Comparison of ENCODE assay signal across 14 cellular contexts in the genomic region with DNA sequence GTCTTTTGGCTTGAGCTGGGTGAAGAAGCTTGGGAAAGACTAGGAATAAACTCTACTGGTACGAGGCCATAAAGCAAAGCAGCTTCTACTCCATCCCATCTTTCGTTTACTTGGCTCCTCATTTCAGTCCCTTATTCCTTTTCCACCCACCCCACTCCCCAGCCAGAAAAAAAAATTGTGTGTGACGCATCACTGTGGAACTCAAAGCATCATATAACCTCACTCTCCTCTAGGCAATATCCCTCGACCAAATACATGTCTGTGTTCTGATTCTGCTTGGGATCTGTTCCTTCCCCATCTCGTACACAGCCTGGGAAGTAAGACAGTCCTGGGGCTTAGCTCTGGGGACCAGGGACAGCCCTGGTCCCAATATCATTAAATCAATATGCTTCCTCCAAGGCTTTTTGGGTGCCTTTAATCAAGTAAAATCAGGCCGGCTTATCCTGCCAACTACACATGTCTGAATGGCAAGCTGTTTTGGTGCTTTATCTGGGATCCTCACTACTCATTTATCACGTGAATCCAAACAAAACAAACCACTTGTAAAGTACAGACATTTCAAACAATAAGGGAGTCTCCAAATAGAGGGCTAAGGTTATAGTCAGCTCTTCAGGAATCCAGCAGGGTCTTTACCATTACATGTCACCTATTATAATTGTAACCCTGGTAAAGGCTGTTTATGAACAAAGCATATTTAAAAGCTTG. TPM values are rescaled to one million over a fixed set of nuclear protein-coding genes. Genes with fewer than 3 reads are reported as not detected.
DNase-seq lines count a peak whose midpoint lies in the region; FAIRE-seq and TF ChIP-seq lines count a peak whose summit lies in the region.
"Had no signal": no experiment of that assay in that cellular context is flagged by ENCODE, and none has a peak within 500 bp of the region (broad histone marks: within the 10 kb centered on the region; RNA-seq: fewer than 3 reads in every experiment).

No MANE protein-coding gene starts in this region.

- intact Hi-C loops in testis (cut with DNase I; ENCODE audit: low total_unique reads) = no loop called here

- H3K4me1 ChIP-seq in astrocyte (ENCODE audit: insufficient read depth, low read length) = peaks cover 28% of the 10 kb centered on the region
- peaks cover 33% of the 10 kb centered on the region for H3K4me1 ChIP-seq in effector memory CD4-positive, alpha-beta T cell (ENCODE audit: control insufficient read depth, insufficient read depth, low read length, poor library complexity, severe bottlenecking)
- no peaks in the 10 kb centered on the region for H3K4me1 ChIP-seq in testis

- peaks cover 53% of the 10 kb centered on the region for H3K4me1 Mint-ChIP-seq in astrocyte (ENCODE audit: low read depth, unreplicated experiment)

- no peak for TF ChIP-seq POLR2A in testis (IDR thresholded peaks at IDR 0.05)

- H3K4me3 Mint-ChIP-seq in astrocyte (ENCODE audit: unreplicated experiment) = peak overlapping the region; percentile 40
- H3K4me3 Mint-ChIP-seq: neural crest cell had no signal

- TF ChIP-seq CTCF in astrocyte (IDR thresholded peaks at IDR 0.05; ENCODE audit: insufficient read depth, low read depth, low read length) (no peak), testis (IDR thresholded peaks at IDR 0.05) (no peak)

- H3K79me2 ChIP-seq in astrocyte (ENCODE audit: insufficient read depth, low read length) = no peaks in the 10 kb centered on the region

- H3K27me3 Mint-ChIP-seq in astrocyte (ENCODE audit: low read depth, unreplicated experiment) = no peaks in the 10 kb centered on the region

- H3K27me3 ChIP-seq in astrocyte (ENCODE audit: insufficient read depth, low read length) = no peaks in the 10 kb centered on the region
- H3K27me3 ChIP-seq in effector memory CD4-positive, alpha-beta T cell (replicated peaks; ENCODE audit: control insufficient read depth, insufficient read depth, low read length, poor library complexity, severe bottlenecking) = no peaks in the 10 kb centered on the region
- H3K27me3 ChIP-seq in testis = no peaks in the 10 kb centered on the region
- H3K27me3 ChIP-seq: esophagus muscularis mucosa had no signal

- FAIRE-seq in astrocyte (lab: Jason Lieb, UNC) = peak; percentile 88

- peak overlapping the region; percentile 59 for H3K9ac ChIP-seq in astrocyte (ENCODE audit: low read length)

- peak overlapping the region; percentile 14 for H2AFZ ChIP-seq in astrocyte (ENCODE audit: low read depth, low read length)

- peak overlapping the region; percentile 78 for H3K27ac ChIP-seq in astrocyte (ENCODE audit: low read depth, low read length)
- H3K27ac ChIP-seq in effector memory CD4-positive, alpha-beta T cell (ENCODE audit: insufficient read depth, low read length, poor library complexity, severe bottlenecking) = no peak overlapping the region
- no peak overlapping the region for H3K27ac ChIP-seq in testis
- H3K27ac ChIP-seq: esophagus muscularis mucosa had no signal

- peak overlapping the region; percentile 96 for H3K27ac Mint-ChIP-seq in astrocyte (ENCODE audit: unreplicated experiment)

- H3K9me3 Mint-ChIP-seq in astrocyte (ENCODE audit: unreplicated experiment) = no peaks in the 10 kb centered on the region
- H3K9me3 Mint-ChIP-seq: brain, neural crest cell had no signal

- H3K4me3 ChIP-seq in astrocyte (ENCODE audit: insufficient read depth, low read depth, low read length) (peak overlapping the region; percentile 5), testis (no peak overlapping the region)
- H3K4me3 ChIP-seq in effector memory CD4-positive, alpha-beta T cell (ENCODE audit: insufficient read depth, low read depth, low read length, poor library complexity, severe bottlenecking) = no peak overlapping the region
- H3K4me3 ChIP-seq: esophagus muscularis mucosa had no signal

- H3K9me3 ChIP-seq in astrocyte (ENCODE audit: insufficient read depth, low read depth, low read length) (no peaks in the 10 kb centered on the region), testis (no peaks in the 10 kb centered on the region)
- no peaks in the 10 kb centered on the region for H3K9me3 ChIP-seq in effector memory CD4-positive, alpha-beta T cell (ENCODE audit: control insufficient read depth, low read length)
- H3K9me3 ChIP-seq: esophagus muscularis mucosa had no signal

- H3K36me3 ChIP-seq in astrocyte (ENCODE audit: insufficient read depth, low read length) (no peaks in the 10 kb centered on the region), testis (ENCODE audit: low read depth, missing control alignments) (no peaks in the 10 kb centered on the region)
- no peaks in the 10 kb centered on the region for H3K36me3 ChIP-seq in effector memory CD4-positive, alpha-beta T cell (ENCODE audit: control insufficient read depth, insufficient read depth, low read length)
- H3K36me3 ChIP-seq: esophagus muscularis mucosa had no signal

- 87 to 92% methylated on average over 7 of the region's 7 CpGs for WGBS in testis, 2 donors

- H3K4me2 ChIP-seq in astrocyte (ENCODE audit: low read length) = peak overlapping the region; percentile 68

- H4K20me1 ChIP-seq in astrocyte (ENCODE audit: insufficient read depth, low read length) = no peaks in the 10 kb centered on the region

- no peaks in the 10 kb centered on the region for H3K36me3 Mint-ChIP-seq in astrocyte (ENCODE audit: low read depth, unreplicated experiment)
- H3K36me3 Mint-ChIP-seq: brain had no signal

- DNase-seq in AG08396 (ENCODE audit: low spot score) (peak; percentile 23), LHCN-M2 (ENCODE audit: low read depth) (peak; percentile 60), astrocyte (ENCODE audit: low read depth) (peak; percentile 76), kidney tubule cell (ENCODE audit: low spot score) (peak; percentile 30), testis (no peak), NCI-H187 treated with DMSO at 0.1 percent for 48 hours (lab: John Stamatoyannopoulos, UW) (no peak)
- DNase-seq in effector memory CD4-positive, alpha-beta T cell = no peak
- no peak for DNase-seq in stimulated activated CD4-positive, alpha-beta T cell treated with anti-CD3 and anti-CD28 coated beads, Interleukin-4, amount 100 ng/mL, for 4 hours
- DNase-seq: activated CD8-positive, alpha-beta memory T cell treated with anti-CD3 and anti-CD28 coated beads, Interleukin-2, amount 50 U/mL, for 48 hours; C1 segment of cervical spinal cord; GDM1 had no signal

RNA-seq across cellular contexts. Expression of a gene that starts 4.4 kb away (rescaled TPM):
- total RNA-seq in LHCN-M2 (2014; rRNA removed) (0.38 and 0.69 TPM in 2 replicates), astrocyte (9.3 and 11.4 TPM in 2 replicates), testis (1 to 10 TPM; 2.7 to 2.9 TPM)
- polyA plus RNA-seq in LHCN-M2 (2012) = 0.11 TPM
- polyA plus RNA-seq in testis (ENCODE audit: insufficient read depth, low read depth, low replicate concordance) = 5.2 TPM

Comparison
In these comparisons a context has a peak if more than half of its experiments do, and no peak if none do; other contexts are left out.
1. DNase-seq: peak in AG08396 (single experiment), LHCN-M2 (single experiment), astrocyte (single experiment) and kidney tubule cell (single experiment); none in effector memory CD4-positive, alpha-beta T cell (0 of 3), testis (single experiment), NCI-H187 treated with DMSO at 0.1 percent for 48 hours (single experiment) and stimulated activated CD4-positive, alpha-beta T cell treated with anti-CD3 and anti-CD28 coated beads, Interleukin-4, amount 100 ng/mL, for 4 hours (0 of 2).